ENCODE assay signal across 16 cellular contexts in the genomic region with DNA sequence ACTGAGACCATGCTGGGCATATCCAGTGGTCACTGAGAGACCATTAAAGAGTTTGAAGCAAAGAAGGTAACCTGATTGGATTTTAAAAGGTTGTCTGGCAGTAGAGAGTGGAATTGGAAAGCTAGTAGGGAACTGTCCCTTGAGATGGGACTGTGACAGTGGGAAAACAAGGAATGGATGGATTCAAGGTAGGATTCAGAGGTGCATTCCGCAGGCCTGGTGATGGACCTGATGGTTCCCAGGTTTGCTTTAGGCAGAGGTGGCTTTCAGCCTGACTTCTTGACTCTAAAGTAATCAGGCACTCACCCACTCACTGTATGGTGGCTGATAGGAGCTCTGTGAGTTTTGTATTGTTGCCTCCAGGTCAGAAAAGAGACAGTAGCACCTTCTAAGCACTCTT.
DNase-seq lines count a peak whose midpoint lies in the region; ATAC-seq, FAIRE-seq and TF ChIP-seq lines count a peak whose summit lies in the region.
"Had no signal": no experiment of that assay in that cellular context is flagged by ENCODE, and none has a peak within 500 bp of the region (broad histone marks: within the 10 kb centered on the region; RNA-seq: fewer than 3 reads in every experiment).

No MANE protein-coding gene starts in this region.

- no peak for FAIRE-seq in pancreas (lab: Jason Lieb, UNC)

- ATAC-seq in RWPE2 (ENCODE audit: low read depth), result no peak
- peak in 1 of 4 donors; percentile 6 for ATAC-seq in pancreas
- ATAC-seq in GM21529 (IDR thresholded peaks at IDR 0.05; ENCODE audit: unreplicated experiment), result no peak

- TF ChIP-seq CTCF in RWPE2 (IDR thresholded peaks at IDR 0.05; ENCODE audit: poor library complexity, severe bottlenecking) (no peak), coronary artery (IDR thresholded peaks at IDR 0.05) (no peak), pancreas (IDR thresholded peaks at IDR 0.05) (no peak), tibial artery (IDR thresholded peaks at IDR 0.05) (no peak)

- no peak overlapping the region for H3K4me3 ChIP-seq in RWPE2 (ENCODE audit: severe bottlenecking)
- no peak overlapping the region for H3K4me3 ChIP-seq in coronary artery
- no peak overlapping the region for H3K4me3 ChIP-seq in pancreas
- no peak overlapping the region for H3K4me3 ChIP-seq in tibial artery

- H3K36me3 ChIP-seq in RWPE2 (ENCODE audit: low read depth) (peaks cover 66% of the 10 kb centered on the region), pancreas (no peaks in the 10 kb centered on the region), tibial artery (no peaks in the 10 kb centered on the region)

- peaks cover 43% of the 10 kb centered on the region for H3K4me1 ChIP-seq in RWPE2 (ENCODE audit: insufficient read depth, poor library complexity, severe bottlenecking)
- H3K4me1 ChIP-seq in pancreas, result peaks cover 41 to 59% (median 53%) of the 10 kb centered on the region in 3 donors
- peaks cover 0 to 64% (median 45%) of the 10 kb centered on the region in 4 donors for H3K4me1 ChIP-seq in tibial artery

- intact Hi-C loops in pancreas (cut with DNase I) (loop anchor here in 1 of 3 donors (10.0 kb wide), 2 partner anchors 136 to 276 kb away; partner anchors contain the start of gene INTS6), tibial artery (cut with DNase I; ENCODE audit: low total_unique reads) (loop anchor here (10.0 kb wide), 4 partner anchors 276 to 1606 kb away; partner anchors contain the start of genes FAM124A and INTS6)

- DNase-seq in RWPE2 (ENCODE audit: low spot score), result no peak
- DNase-seq in coronary artery (ENCODE audit: low spot score), result no peak
- DNase-seq in pancreas, result no peak
- no peak for DNase-seq in tibial artery
- DNase-seq in activated CD4-positive, alpha-beta T cell treated with anti-CD3 and anti-CD28 coated beads, Interleukin-2, amount 50 U/mL, for 1 hour, result no peak
- no peak for DNase-seq in activated CD4-positive, alpha-beta T cell treated with anti-CD3 and anti-CD28 coated beads for 4 hours
- DNase-seq: activated naive CD4-positive, alpha-beta T cell treated with anti-CD3 and anti-CD28 coated beads for 36 hours; DMS153; hypothalamus; Karpas-422; NCI-H1417 treated with DMSO at 0.1 percent for 48 hours; NCI-H2227 treated with DMSO at 0.1 percent for 48 hours; posterior cingulate gyrus; SHP77 had no signal

- H3K9me3 ChIP-seq in RWPE2 (ENCODE audit: severe bottlenecking) (no peaks in the 10 kb centered on the region), pancreas (no peaks in the 10 kb centered on the region), tibial artery (no peaks in the 10 kb centered on the region)

- WGBS in pancreas, 2 donors, result 65 to 91% methylated on average over 1 of the region's 1 CpG

- peak overlapping the region; percentile 71 for H3K27ac ChIP-seq in RWPE2 (ENCODE audit: poor library complexity, severe bottlenecking)
- H3K27ac ChIP-seq in coronary artery, result peak overlapping the region; percentile 85 to 90
- H3K27ac ChIP-seq in pancreas, result peak overlapping the region in 3 of 4 donors; percentile 8 to 85 (median 75)
- H3K27ac ChIP-seq in tibial artery, result peak overlapping the region; percentile 85 to 90
- H3K27ac ChIP-seq: C4-2B had no signal

- H3K27me3 ChIP-seq in RWPE2 (ENCODE audit: insufficient read depth, poor library complexity, severe bottlenecking), result no peaks in the 10 kb centered on the region
- no peaks in the 10 kb centered on the region for H3K27me3 ChIP-seq in pancreas
- no peaks in the 10 kb centered on the region for H3K27me3 ChIP-seq in tibial artery
